In genomic region chr16:72091217-72091616, GRCh38 we compare ENCODE assay signal across 1 cellular context.
TF ChIP-seq lines count a peak whose summit lies in the region.

No MANE protein-coding gene starts in this region.

TF ChIP-seq in HepG2, 621 proteins besides CTCF, POLR2A, EP300 and RAD21 (continued from another document and continues in another):
- no peak for TF ChIP-seq BCLAF1 (IDR thresholded peaks at IDR 0.05)
- TF ChIP-seq SAP130 (CRISPR knock-in tag; IDR thresholded peaks at IDR 0.05; ENCODE audit: low read depth): peak; percentile 35; the same call in 1 of the 2 replicates
- no peak for TF ChIP-seq SOX6 (IDR thresholded peaks at IDR 0.05)
- no peak for TF ChIP-seq SOX6 (CRISPR knock-in tag; IDR thresholded peaks at IDR 0.05)
- peak; percentile 89 for TF ChIP-seq ZMYM3 (CRISPR knock-in tag; IDR thresholded peaks at IDR 0.05)
- no peak for TF ChIP-seq SALL1 (CRISPR knock-in tag; IDR thresholded peaks at IDR 0.05)
- peak; percentile 69 for TF ChIP-seq HNF4A (CRISPR knock-in tag; IDR thresholded peaks at IDR 0.05)
- no peak for TF ChIP-seq ZNF17 (CRISPR knock-in tag; IDR thresholded peaks at IDR 0.05)
- TF ChIP-seq NR2F6 (IDR thresholded peaks at IDR 0.05): peak; percentile 18; the same call in 1 of the 2 replicates
- TF ChIP-seq NR2F6 (CRISPR knock-in tag; IDR thresholded peaks at IDR 0.05): no peak
- TF ChIP-seq TAF15 (IDR thresholded peaks at IDR 0.05; ENCODE audit: low read depth, low read length, poor library complexity, severe bottlenecking): no peak
- no peak for TF ChIP-seq RBAK (CRISPR knock-in tag; IDR thresholded peaks at IDR 0.05)
- TF ChIP-seq DBP (CRISPR knock-in tag; IDR thresholded peaks at IDR 0.05; ENCODE audit: not compliant biosample characterization): no peak
- no peak for TF ChIP-seq ZKSCAN8 (CRISPR knock-in tag; IDR thresholded peaks at IDR 0.05; ENCODE audit: borderline replicate concordance)
- no peak for TF ChIP-seq ZNF800 (CRISPR knock-in tag; IDR thresholded peaks at IDR 0.05)
- TF ChIP-seq EHMT2 (IDR thresholded peaks at IDR 0.05; ENCODE audit: borderline replicate concordance, low read depth, low read length): no peak
- TF ChIP-seq ZBTB42 (CRISPR knock-in tag; IDR thresholded peaks at IDR 0.05): no peak
- TF ChIP-seq KAT2B (IDR thresholded peaks at IDR 0.05; ENCODE audit: borderline replicate concordance, low read depth, low read length): no peak
- no peak for TF ChIP-seq POGK (CRISPR knock-in tag; conservative IDR thresholded peaks at IDR 0.05)
- TF ChIP-seq MAZ (IDR thresholded peaks at IDR 0.05; ENCODE audit: borderline replicate concordance, low read depth, low read length): no peak
- no peak for TF ChIP-seq MAZ (CRISPR knock-in tag; IDR thresholded peaks at IDR 0.05; ENCODE audit: low read depth)
- TF ChIP-seq ZNF710 (CRISPR knock-in tag; IDR thresholded peaks at IDR 0.05; ENCODE audit: borderline replicate concordance): no peak
- TF ChIP-seq IRX3 (CRISPR knock-in tag; IDR thresholded peaks at IDR 0.05; ENCODE audit: borderline replicate concordance, low read depth): no peak
- TF ChIP-seq ZMYM2 (CRISPR knock-in tag; IDR thresholded peaks at IDR 0.05): no peak
- peak; percentile 78; the same call in 1 of the 2 replicates for TF ChIP-seq HNF4G (IDR thresholded peaks at IDR 0.05; ENCODE audit: borderline replicate concordance, low read depth, low read length)
- TF ChIP-seq HNF4G (CRISPR knock-in tag; IDR thresholded peaks at IDR 0.05; ENCODE audit: borderline replicate concordance, low read depth): no peak
- TF ChIP-seq MEF2D (CRISPR knock-in tag; IDR thresholded peaks at IDR 0.05): no peak
- TF ChIP-seq ZNF891 (CRISPR knock-in tag; IDR thresholded peaks at IDR 0.05): no peak
- no peak for TF ChIP-seq ATAD3A (CRISPR knock-in tag; IDR thresholded peaks at IDR 0.05)
- no peak for TF ChIP-seq REST (IDR thresholded peaks at IDR 0.05; ENCODE audit: borderline replicate concordance in 1 of 2, low read depth in 1 of 2, low read length in 2 of 2)
- TF ChIP-seq SUZ12 (IDR thresholded peaks at IDR 0.05; ENCODE audit: low read depth, low read length): no peak
- no peak for TF ChIP-seq REL (CRISPR knock-in tag; conservative IDR thresholded peaks at IDR 0.05)
- no peak for TF ChIP-seq FOXM1 (CRISPR knock-in tag; IDR thresholded peaks at IDR 0.05)
- no peak for TF ChIP-seq CSRNP2 (CRISPR knock-in tag; conservative IDR thresholded peaks at IDR 0.05; ENCODE audit: low read depth)
- TF ChIP-seq ZBTB2 (CRISPR knock-in tag; IDR thresholded peaks at IDR 0.05; ENCODE audit: low read depth): no peak
- TF ChIP-seq U2AF2 (IDR thresholded peaks at IDR 0.05; ENCODE audit: low read depth, low read length): no peak
- no peak for TF ChIP-seq HNRNPL (IDR thresholded peaks at IDR 0.05; ENCODE audit: low read depth, low read length)
- 0 out of 2 replicates have a peak, but pooled peaks have one; percentile 22 for TF ChIP-seq ZNF121 (CRISPR knock-in tag; IDR thresholded peaks at IDR 0.05)
- TF ChIP-seq FOSL2 (CRISPR knock-in tag; IDR thresholded peaks at IDR 0.05): 0 out of 2 replicates have a peak, but pooled peaks have one; percentile 16
- TF ChIP-seq TFAP4 (IDR thresholded peaks at IDR 0.05; ENCODE audit: borderline replicate concordance, low read depth): peak; percentile 19; the same call in 1 of the 2 replicates
- TF ChIP-seq ELF4 (CRISPR knock-in tag; IDR thresholded peaks at IDR 0.05; ENCODE audit: borderline replicate concordance): no peak
